12 cellular contexts compared by ENCODE assay signal in the genomic region with DNA sequence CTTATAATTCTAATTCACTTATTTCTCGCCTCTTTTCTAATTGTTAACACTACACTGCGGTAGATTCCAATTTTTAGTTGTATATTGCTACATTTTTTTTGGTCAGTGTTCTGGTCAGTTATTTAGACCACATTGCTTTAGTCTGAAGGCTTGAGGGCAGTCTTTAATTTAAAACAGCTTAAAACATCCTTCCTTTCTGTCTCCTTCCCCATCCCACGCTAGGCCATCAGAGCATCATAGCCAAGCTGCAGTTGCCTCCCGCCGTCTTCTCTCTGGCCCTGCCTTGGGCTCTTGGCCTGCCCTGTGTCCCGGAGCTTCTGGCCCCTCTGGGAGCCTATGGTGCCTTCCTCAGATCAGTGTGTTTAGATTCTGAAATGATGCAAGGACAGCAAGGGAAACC. TPM values are rescaled to one million over a fixed set of nuclear protein-coding genes. Genes with fewer than 3 reads are reported as not detected.
DNase-seq lines count a peak whose midpoint lies in the region; ATAC-seq and TF ChIP-seq lines count a peak whose summit lies in the region.
"Had no signal": no experiment of that assay in that cellular context is flagged by ENCODE, and none has a peak within 500 bp of the region (broad histone marks: within the 10 kb centered on the region; RNA-seq: fewer than 3 reads in every experiment).

No MANE protein-coding gene starts in this region.

- no peak overlapping the region for H3K9ac ChIP-seq in adipocyte (ENCODE audit: low read length)

- H3K27ac Mint-ChIP-seq in activated T-helper 2 cell treated with anti-CD3 and anti-CD28 coated beads, Interferon-gamma antibody, Interleukin-2, Interleukin-4, amounts not matched to agents 10 μg/mL and 5 μg/mL and 100 μg/mL, durations not matched to agents 14 hours and 24 hours and 36 hours, result no peak overlapping the region
- H3K27ac Mint-ChIP-seq in activated T-helper 1 cell treated with anti-CD3 and anti-CD28 coated beads, Interleukin-12 subunit alpha, Interleukin-12 subunit beta, Interleukin-2, Interleukin-4 antibody, amounts not matched to agents 30 ng/mL and 10 ng/mL and 1 ng/mL, durations not matched to agents 14 hours and 24 hours and 36 hours, result no peak overlapping the region
- H3K27ac Mint-ChIP-seq: CD8-positive, alpha-beta memory T cell had no signal

- no peaks in the 10 kb centered on the region for H3K36me3 Mint-ChIP-seq in activated T-helper 2 cell treated with anti-CD3 and anti-CD28 coated beads, Interferon-gamma antibody, Interleukin-2, Interleukin-4, amounts not matched to agents 10 μg/mL and 5 μg/mL and 100 μg/mL, durations not matched to agents 14 hours and 24 hours and 36 hours (ENCODE audit: low read depth)
- H3K36me3 Mint-ChIP-seq in activated T-helper 1 cell treated with anti-CD3 and anti-CD28 coated beads, Interleukin-12 subunit alpha, Interleukin-12 subunit beta, Interleukin-2, Interleukin-4 antibody, amounts not matched to agents 30 ng/mL and 10 ng/mL and 1 ng/mL, durations not matched to agents 14 hours and 24 hours and 36 hours (ENCODE audit: low read depth), result no peaks in the 10 kb centered on the region
- H3K36me3 Mint-ChIP-seq: CD8-positive, alpha-beta memory T cell had no signal

- DNase-seq in AG20443 (ENCODE audit: low spot score), result peak; percentile 38
- peak; percentile 42 for DNase-seq in adipocyte (ENCODE audit: low read depth)
- DNase-seq in osteoblast (ENCODE audit: insufficient read length, low spot score, missing footprints), result no peak
- DNase-seq in vagina (ENCODE audit: extremely low spot score in 2 of 2), result no peak
- no peak for DNase-seq in activated T-helper 2 cell treated with anti-CD3 and anti-CD28 coated beads, Interferon-gamma antibody, Interleukin-2, Interleukin-4, amounts not matched to agents 10 μg/mL and 5 μg/mL and 100 μg/mL, durations not matched to agents 14 hours and 24 hours and 36 hours (ENCODE audit: low spot score)
- DNase-seq in activated T-helper 1 cell treated with anti-CD3 and anti-CD28 coated beads, Interleukin-12 subunit alpha, Interleukin-12 subunit beta, Interleukin-2, Interleukin-4 antibody, amounts not matched to agents 30 ng/mL and 10 ng/mL and 1 ng/mL, durations not matched to agents 14 hours and 24 hours and 36 hours (ENCODE audit: low spot score), result no peak
- DNase-seq: ACHN, DMS53, GF-D8 had no signal

- H3K4me3 Mint-ChIP-seq in activated T-helper 2 cell treated with anti-CD3 and anti-CD28 coated beads, Interferon-gamma antibody, Interleukin-2, Interleukin-4, amounts not matched to agents 10 μg/mL and 5 μg/mL and 100 μg/mL, durations not matched to agents 14 hours and 24 hours and 36 hours (ENCODE audit: low read depth), result no peak overlapping the region
- H3K4me3 Mint-ChIP-seq in activated T-helper 1 cell treated with anti-CD3 and anti-CD28 coated beads, Interleukin-12 subunit alpha, Interleukin-12 subunit beta, Interleukin-2, Interleukin-4 antibody, amounts not matched to agents 30 ng/mL and 10 ng/mL and 1 ng/mL, durations not matched to agents 14 hours and 24 hours and 36 hours, result no peak overlapping the region
- H3K4me3 Mint-ChIP-seq: CD8-positive, alpha-beta memory T cell had no signal

- H3K27ac ChIP-seq in osteoblast (ENCODE audit: low read depth, low read length) (no peak overlapping the region), vagina (peak overlapping the region; percentile 53)

- intact Hi-C loops in vagina (cut with DNase I), result no loop called here
- intact Hi-C loops in activated T-helper 2 cell treated with anti-CD3 and anti-CD28 coated beads, Interferon-gamma antibody, Interleukin-2, Interleukin-4, amounts not matched to agents 10 μg/mL and 5 μg/mL and 100 μg/mL, durations not matched to agents 14 hours and 24 hours and 36 hours (cut with micrococcal nuclease), result loop anchor here (5.0 kb wide), 1 partner anchor 576 kb away; no protein-coding TSS in a partner anchor
- intact Hi-C loops in activated T-helper 1 cell treated with anti-CD3 and anti-CD28 coated beads, Interleukin-12 subunit alpha, Interleukin-12 subunit beta, Interleukin-2, Interleukin-4 antibody, amounts not matched to agents 30 ng/mL and 10 ng/mL and 1 ng/mL, durations not matched to agents 14 hours and 24 hours and 36 hours (cut with micrococcal nuclease), result no loop called here

- no peak overlapping the region for H3K4me2 ChIP-seq in osteoblast (ENCODE audit: insufficient read depth, low read length)

- H4K20me1 ChIP-seq in osteoblast (ENCODE audit: insufficient read depth, low read length), result no peaks in the 10 kb centered on the region

- H3K27me3 Mint-ChIP-seq in activated T-helper 2 cell treated with anti-CD3 and anti-CD28 coated beads, Interferon-gamma antibody, Interleukin-2, Interleukin-4, amounts not matched to agents 10 μg/mL and 5 μg/mL and 100 μg/mL, durations not matched to agents 14 hours and 24 hours and 36 hours (ENCODE audit: low read depth), result no peaks in the 10 kb centered on the region
- H3K27me3 Mint-ChIP-seq in activated T-helper 1 cell treated with anti-CD3 and anti-CD28 coated beads, Interleukin-12 subunit alpha, Interleukin-12 subunit beta, Interleukin-2, Interleukin-4 antibody, amounts not matched to agents 30 ng/mL and 10 ng/mL and 1 ng/mL, durations not matched to agents 14 hours and 24 hours and 36 hours (ENCODE audit: insufficient read depth), result peaks cover 7% of the 10 kb centered on the region

- no peaks in the 10 kb centered on the region for H3K79me2 ChIP-seq in osteoblast (ENCODE audit: insufficient read depth, low read length)

- H3K4me1 ChIP-seq in adipocyte (ENCODE audit: control insufficient read depth, insufficient read depth, low read length) (peaks cover 44% of the 10 kb centered on the region), osteoblast (ENCODE audit: insufficient read depth, low read length) (peaks cover 22% of the 10 kb centered on the region), vagina (peaks cover 9% of the 10 kb centered on the region)

- H3K27me3 ChIP-seq in adipocyte (replicated peaks; ENCODE audit: control insufficient read depth, insufficient read depth, low read length), result no peaks in the 10 kb centered on the region
- no peaks in the 10 kb centered on the region for H3K27me3 ChIP-seq in osteoblast (ENCODE audit: insufficient read depth, low read length)
- no peaks in the 10 kb centered on the region for H3K27me3 ChIP-seq in vagina

- H3K9me3 ChIP-seq in adipocyte (ENCODE audit: control insufficient read depth, low read length), result no peaks in the 10 kb centered on the region
- no peaks in the 10 kb centered on the region for H3K9me3 ChIP-seq in osteoblast (ENCODE audit: low read depth, low read length)
- no peaks in the 10 kb centered on the region for H3K9me3 ChIP-seq in vagina

- TF ChIP-seq POLR2A in vagina (IDR thresholded peaks at IDR 0.05), result no peak

- H2AFZ ChIP-seq in osteoblast (ENCODE audit: low read length), result peak overlapping the region; percentile 34

- TF ChIP-seq CTCF in osteoblast (IDR thresholded peaks at IDR 0.05; ENCODE audit: extremely low read depth, low read depth, low read length), result no peak
- no peak for TF ChIP-seq CTCF in vagina (IDR thresholded peaks at IDR 0.05)

- no peaks in the 10 kb centered on the region for H3K4me1 Mint-ChIP-seq in activated T-helper 2 cell treated with anti-CD3 and anti-CD28 coated beads, Interferon-gamma antibody, Interleukin-2, Interleukin-4, amounts not matched to agents 10 μg/mL and 5 μg/mL and 100 μg/mL, durations not matched to agents 14 hours and 24 hours and 36 hours (ENCODE audit: low read depth)
- no peaks in the 10 kb centered on the region for H3K4me1 Mint-ChIP-seq in activated T-helper 1 cell treated with anti-CD3 and anti-CD28 coated beads, Interleukin-12 subunit alpha, Interleukin-12 subunit beta, Interleukin-2, Interleukin-4 antibody, amounts not matched to agents 30 ng/mL and 10 ng/mL and 1 ng/mL, durations not matched to agents 14 hours and 24 hours and 36 hours (ENCODE audit: low read depth)

- H3K36me3 ChIP-seq in adipocyte (ENCODE audit: control insufficient read depth, insufficient read depth, low read length, severe bottlenecking) (no peaks in the 10 kb centered on the region), osteoblast (ENCODE audit: insufficient read depth, low read length) (no peaks in the 10 kb centered on the region), vagina (no peaks in the 10 kb centered on the region)

- H3K4me3 ChIP-seq in adipocyte (ENCODE audit: low read length) (no peak overlapping the region), osteoblast (ENCODE audit: insufficient read depth, low read length) (no peak overlapping the region), vagina (no peak overlapping the region)

- ATAC-seq in HG02610 (IDR thresholded peaks at IDR 0.05; ENCODE audit: unreplicated experiment), result no peak
- ATAC-seq: HCT116 had no signal

- H3K9me3 Mint-ChIP-seq in activated T-helper 2 cell treated with anti-CD3 and anti-CD28 coated beads, Interferon-gamma antibody, Interleukin-2, Interleukin-4, amounts not matched to agents 10 μg/mL and 5 μg/mL and 100 μg/mL, durations not matched to agents 14 hours and 24 hours and 36 hours, result no peaks in the 10 kb centered on the region
- no peaks in the 10 kb centered on the region for H3K9me3 Mint-ChIP-seq in activated T-helper 1 cell treated with anti-CD3 and anti-CD28 coated beads, Interleukin-12 subunit alpha, Interleukin-12 subunit beta, Interleukin-2, Interleukin-4 antibody, amounts not matched to agents 30 ng/mL and 10 ng/mL and 1 ng/mL, durations not matched to agents 14 hours and 24 hours and 36 hours

RNA-seq across cellular contexts. Expression of a gene that starts 52.6 kb away (rescaled TPM):
- total RNA-seq in osteoblast, result 3.8 and 10.1 TPM in 2 replicates
- 16.2 TPM for total RNA-seq in vagina
- 0.07 TPM in 1 of 2 replicates, not detected in the other for total RNA-seq in activated T-helper 2 cell treated with anti-CD3 and anti-CD28 coated beads, Interferon-gamma antibody, Interleukin-2, Interleukin-4, amounts not matched to agents 10 μg/mL and 5 μg/mL and 100 μg/mL, durations not matched to agents 14 hours and 24 hours and 36 hours
- 0.32 and 0.62 TPM in 2 replicates for total RNA-seq in activated T-helper 1 cell treated with anti-CD3 and anti-CD28 coated beads, Interleukin-12 subunit alpha, Interleukin-12 subunit beta, Interleukin-2, Interleukin-4 antibody, amounts not matched to agents 30 ng/mL and 10 ng/mL and 1 ng/mL, durations not matched to agents 14 hours and 24 hours and 36 hours
- total RNA-seq: CD8-positive, alpha-beta memory T cell had no signal

Comparison
In these comparisons a context has a peak if more than half of its experiments do, and no peak if none do; other contexts are left out.
1. DNase-seq: peak in AG20443 (single experiment) and adipocyte (single experiment); none in osteoblast (single experiment), vagina (0 of 2), activated T-helper 2 cell treated with anti-CD3 and anti-CD28 coated beads, Interferon-gamma antibody, Interleukin-2, Interleukin-4, amounts not matched to agents 10 μg/mL and 5 μg/mL and 100 μg/mL, durations not matched to agents 14 hours and 24 hours and 36 hours (single experiment) and activated T-helper 1 cell treated with anti-CD3 and anti-CD28 coated beads, Interleukin-12 subunit alpha, Interleukin-12 subunit beta, Interleukin-2, Interleukin-4 antibody, amounts not matched to agents 30 ng/mL and 10 ng/mL and 1 ng/mL, durations not matched to agents 14 hours and 24 hours and 36 hours (single experiment).